Comparison of ENCODE assay signal across 26 cellular contexts in the genomic region with DNA sequence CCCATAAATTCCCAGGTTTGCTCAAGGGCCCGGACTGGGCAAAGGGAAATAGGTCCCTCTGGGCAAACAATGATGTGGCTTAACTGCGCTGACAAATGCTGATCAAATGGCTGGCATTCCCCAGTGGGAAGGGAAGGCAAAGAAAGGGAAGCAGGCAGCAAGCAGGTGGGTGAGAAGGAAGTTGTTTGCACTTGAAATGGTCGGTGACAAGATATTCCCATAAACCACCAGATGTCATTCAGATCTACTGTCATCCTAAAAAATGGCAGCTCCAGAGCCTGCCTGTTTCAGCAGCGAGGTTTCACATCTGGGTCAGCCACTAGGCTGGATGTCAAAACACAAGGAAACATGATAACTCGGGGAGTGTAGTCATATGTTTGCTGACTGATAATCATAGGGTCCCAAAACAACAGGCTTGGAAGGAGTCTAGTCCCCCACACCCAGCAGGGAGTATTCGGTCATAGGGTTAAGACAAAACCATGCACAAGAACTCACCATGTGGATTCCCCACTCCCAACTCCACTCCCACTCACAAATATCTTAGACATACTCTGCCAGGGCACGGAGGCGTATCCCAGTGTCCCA. TPM values are rescaled to one million over a fixed set of nuclear protein-coding genes. Genes with fewer than 3 reads are reported as not detected.
DNase-seq lines count a peak whose midpoint lies in the region; ATAC-seq and TF ChIP-seq lines count a peak whose summit lies in the region.
"Had no signal": no experiment of that assay in that cellular context is flagged by ENCODE, and none has a peak within 500 bp of the region (broad histone marks: within the 10 kb centered on the region; RNA-seq: fewer than 3 reads in every experiment).

No MANE protein-coding gene starts in this region.

- intact Hi-C loops in Panc1 (cut with micrococcal nuclease; ENCODE audit: unreplicated experiment) = no loop called here

- no peak for DNase-seq in stimulated activated naive CD8-positive, alpha-beta T cell treated with anti-CD3 and anti-CD28 coated beads, Interleukin-15, Interleukin-2, amounts not matched to agents 100 U/mL and 50 U/mL, for 24 hours
- DNase-seq in Panc1 (ENCODE audit: low read depth, low spot score) (no peak), tibial nerve (ENCODE audit: low spot score in 2 of 2) (no peak), medulla oblongata (ENCODE audit: extremely low spot score) (no peak), HAP-1 (ENCODE audit: low spot score in 2 of 2) (no peak)
- DNase-seq in natural killer cell treated with Interleukin-12 subunit alpha and Interleukin-12 subunit beta and Interleukin-15 and Interleukin-18, amount 100 ng/mL, for 72 hours (ENCODE audit: low spot score) = no peak
- DNase-seq: activated CD4-positive, alpha-beta memory T cell treated with anti-CD3 and anti-CD28 coated beads for 36 hours; activated gamma-delta T cell; activated T-cell treated with anti-CD3 and anti-CD28 coated beads for 4 hours; brain microvascular endothelial cell; CD4-positive, alpha-beta memory T cell; DMS79 treated with DMSO at 0.1 percent for 48 hours; heart right ventricle; Karpas-422; NCI-H2081 treated with DMSO at 0.1 percent for 48 hours; NCI-H748 treated with DMSO at 0.1 percent for 48 hours; ovary; PC-9; right cardiac atrium; stimulated activated CD4-positive, alpha-beta T cell treated with anti-CD3 and anti-CD28 coated beads, Interleukin-15, amount 100 ng/mL, for 24 hours; T-helper 2 cell had no signal

- H3K27me3 Mint-ChIP-seq in stimulated activated naive CD8-positive, alpha-beta T cell treated with anti-CD3 and anti-CD28 coated beads, Interleukin-15, Interleukin-2, amounts not matched to agents 100 ng/mL and 50 ng/mL, for 24 hours = no peaks in the 10 kb centered on the region
- H3K27me3 Mint-ChIP-seq in natural killer cell treated with Interleukin-12 subunit alpha and Interleukin-12 subunit beta and Interleukin-15 and Interleukin-18, amount 100 ng/mL, for 72 hours = no peaks in the 10 kb centered on the region
- H3K27me3 Mint-ChIP-seq: activated CD4-positive, alpha-beta memory T cell treated with anti-CD3 and anti-CD28 coated beads for 36 hours; CD4-positive, alpha-beta memory T cell; dendritic cell treated with granulocyte-macrophage colony-stimulating factor and Interleukin-4, amounts not matched to agents 40 ng/mL and 50 ng/mL, for 4 days had no signal

- CTCF ChIA-PET in Panc1 (lab: Charles Lee) = no interaction called here

- H3K4me3 ChIP-seq in Panc1 (ENCODE audit: low read depth in 2 of 2, low read length in 2 of 2) (no peak overlapping the region), tibial nerve (no peak overlapping the region), HAP-1 (no peak overlapping the region)
- H3K4me3 ChIP-seq: heart right ventricle, ovary, PC-9, SJSA1, thoracic aorta had no signal

- no peak overlapping the region for H3K4me3 Mint-ChIP-seq in stimulated activated naive CD8-positive, alpha-beta T cell treated with anti-CD3 and anti-CD28 coated beads, Interleukin-15, Interleukin-2, amounts not matched to agents 100 ng/mL and 50 ng/mL, for 24 hours
- H3K4me3 Mint-ChIP-seq in natural killer cell treated with Interleukin-12 subunit alpha and Interleukin-12 subunit beta and Interleukin-15 and Interleukin-18, amount 100 ng/mL, for 72 hours = no peak overlapping the region
- H3K4me3 Mint-ChIP-seq: activated CD4-positive, alpha-beta memory T cell treated with anti-CD3 and anti-CD28 coated beads for 36 hours; CD4-positive, alpha-beta memory T cell; dendritic cell treated with granulocyte-macrophage colony-stimulating factor and Interleukin-4, amounts not matched to agents 40 ng/mL and 50 ng/mL, for 4 days; WTC11 had no signal

- H3K27ac ChIP-seq in Panc1 (ENCODE audit: low read length) (peak overlapping the region; percentile 51; the same call in 1 of the 2 replicates), tibial nerve (no peak overlapping the region)
- H3K27ac ChIP-seq: brain microvascular endothelial cell, heart right ventricle, ovary, PC-9, SJSA1, thoracic aorta had no signal

- H3K27ac Mint-ChIP-seq in stimulated activated naive CD8-positive, alpha-beta T cell treated with anti-CD3 and anti-CD28 coated beads, Interleukin-15, Interleukin-2, amounts not matched to agents 100 ng/mL and 50 ng/mL, for 24 hours = peak overlapping the region; percentile 36
- peak overlapping the region; percentile 80 to 90 for H3K27ac Mint-ChIP-seq in natural killer cell treated with Interleukin-12 subunit alpha and Interleukin-12 subunit beta and Interleukin-15 and Interleukin-18, amount 100 ng/mL, for 72 hours
- H3K27ac Mint-ChIP-seq: activated CD4-positive, alpha-beta memory T cell treated with anti-CD3 and anti-CD28 coated beads for 36 hours; dendritic cell treated with granulocyte-macrophage colony-stimulating factor and Interleukin-4, amounts not matched to agents 40 ng/mL and 50 ng/mL, for 4 days; WTC11 had no signal

- in situ Hi-C loops in Panc1 (cut with HindIII; ENCODE audit: low pct_unique_long_range_greater_than_20kb, low sequenced_read_pairs) = no loop called here
- in situ Hi-C loops in HAP-1 (cut with MboI; ENCODE audit: low sequenced_read_pairs) = no loop called here

- H3K36me3 Mint-ChIP-seq in stimulated activated naive CD8-positive, alpha-beta T cell treated with anti-CD3 and anti-CD28 coated beads, Interleukin-15, Interleukin-2, amounts not matched to agents 100 ng/mL and 50 ng/mL, for 24 hours (ENCODE audit: low read depth) = no peaks in the 10 kb centered on the region
- no peaks in the 10 kb centered on the region for H3K36me3 Mint-ChIP-seq in natural killer cell treated with Interleukin-12 subunit alpha and Interleukin-12 subunit beta and Interleukin-15 and Interleukin-18, amount 100 ng/mL, for 72 hours
- H3K36me3 Mint-ChIP-seq: CD4-positive, alpha-beta memory T cell; WTC11 had no signal

- no TSS peak for BruUV-seq in Panc1 (replicated peaks; lab: Mats Ljungman, UMichigan)

- TF ChIP-seq POLR2A in tibial nerve (IDR thresholded peaks at IDR 0.05) = no peak

- no peak for ATAC-seq in stimulated activated naive CD8-positive, alpha-beta T cell treated with anti-CD3 and anti-CD28 coated beads, Interleukin-15, Interleukin-2, amounts not matched to agents 100 U/mL and 50 U/mL, for 24 hours
- ATAC-seq in Panc1 = no peak
- ATAC-seq in natural killer cell treated with Interleukin-12 subunit alpha and Interleukin-12 subunit beta and Interleukin-15 and Interleukin-18, amount 100 ng/mL, for 72 hours = no peak
- ATAC-seq: WTC11 had no signal

- H3K4me1 Mint-ChIP-seq in stimulated activated naive CD8-positive, alpha-beta T cell treated with anti-CD3 and anti-CD28 coated beads, Interleukin-15, Interleukin-2, amounts not matched to agents 100 ng/mL and 50 ng/mL, for 24 hours (ENCODE audit: low read depth) = peaks cover 75% of the 10 kb centered on the region
- peaks cover 70 to 78% of the 10 kb centered on the region in 2 donors for H3K4me1 Mint-ChIP-seq in natural killer cell treated with Interleukin-12 subunit alpha and Interleukin-12 subunit beta and Interleukin-15 and Interleukin-18, amount 100 ng/mL, for 72 hours (ENCODE audit: low read depth in 2 of 2)

- no peaks in the 10 kb centered on the region for H3K9me3 Mint-ChIP-seq in stimulated activated naive CD8-positive, alpha-beta T cell treated with anti-CD3 and anti-CD28 coated beads, Interleukin-15, Interleukin-2, amounts not matched to agents 100 ng/mL and 50 ng/mL, for 24 hours
- H3K9me3 Mint-ChIP-seq in natural killer cell treated with Interleukin-12 subunit alpha and Interleukin-12 subunit beta and Interleukin-15 and Interleukin-18, amount 100 ng/mL, for 72 hours = no peaks in the 10 kb centered on the region
- H3K9me3 Mint-ChIP-seq: activated CD4-positive, alpha-beta memory T cell treated with anti-CD3 and anti-CD28 coated beads for 36 hours; dendritic cell treated with granulocyte-macrophage colony-stimulating factor and Interleukin-4, amounts not matched to agents 40 ng/mL and 50 ng/mL, for 4 days had no signal

- 73 to 82% methylated on average over 8 of the region's 8 CpGs for WGBS in tibial nerve, 2 donors

- TF ChIP-seq CTCF in Panc1 (IDR thresholded peaks at IDR 0.05) = no peak
- no peak for TF ChIP-seq CTCF in tibial nerve (IDR thresholded peaks at IDR 0.05)

- H3K4me1 ChIP-seq in Panc1 (ENCODE audit: control insufficient read depth, insufficient read depth, low read length) (peaks cover 26% of the 10 kb centered on the region), tibial nerve (peaks cover 0 to 41% (median 13%) of the 10 kb centered on the region in 4 donors), HAP-1 (peaks cover 4% of the 10 kb centered on the region)

- POLR2A ChIA-PET in Panc1 (lab: Charles Lee) = no interaction called here

- H3K9me3 ChIP-seq in Panc1 (ENCODE audit: control insufficient read depth, insufficient read depth, low read depth, low read length) (no peaks in the 10 kb centered on the region), tibial nerve (no peaks in the 10 kb centered on the region), HAP-1 (no peaks in the 10 kb centered on the region)
- H3K9me3 ChIP-seq: heart right ventricle, ovary, SJSA1, thoracic aorta had no signal

- H3K36me3 ChIP-seq in Panc1 (ENCODE audit: control insufficient read depth, insufficient read depth, low read length) (no peaks in the 10 kb centered on the region), tibial nerve (no peaks in the 10 kb centered on the region), HAP-1 (replicated peaks) (no peaks in the 10 kb centered on the region)
- H3K36me3 ChIP-seq: brain microvascular endothelial cell, heart right ventricle, ovary, SJSA1, thoracic aorta had no signal

- TF ChIP-seq EP300 in tibial nerve (IDR thresholded peaks at IDR 0.05) = no peak

- H3K27me3 ChIP-seq in Panc1 (ENCODE audit: control insufficient read depth, insufficient read depth, low read length) = no peaks in the 10 kb centered on the region
- H3K27me3 ChIP-seq in tibial nerve = no peaks in the 10 kb centered on the region
- no peaks in the 10 kb centered on the region for H3K27me3 ChIP-seq in HAP-1 (ENCODE audit: low read depth)
- H3K27me3 ChIP-seq: brain microvascular endothelial cell, heart right ventricle, ovary, SJSA1 had no signal

RNA-seq across cellular contexts. Expression of gene MDM1, which starts 37.9 kb away (rescaled TPM):
- total RNA-seq in Panc1 (2021; ENCODE audit: unreplicated experiment) (17.8 TPM), tibial nerve (10 to 100 TPM; 11.2 to 49.8 (median 23.3) TPM)
- 7.2 TPM for polyA plus RNA-seq in Panc1 (2012; ENCODE audit: insufficient read length)
- total RNA-seq in natural killer cell treated with Interleukin-12 subunit alpha and Interleukin-12 subunit beta and Interleukin-15 and Interleukin-18, amount 100 ng/mL, for 72 hours = 10 to 100 TPM; 34.1 to 60.0 TPM
